In the genomic region with DNA sequence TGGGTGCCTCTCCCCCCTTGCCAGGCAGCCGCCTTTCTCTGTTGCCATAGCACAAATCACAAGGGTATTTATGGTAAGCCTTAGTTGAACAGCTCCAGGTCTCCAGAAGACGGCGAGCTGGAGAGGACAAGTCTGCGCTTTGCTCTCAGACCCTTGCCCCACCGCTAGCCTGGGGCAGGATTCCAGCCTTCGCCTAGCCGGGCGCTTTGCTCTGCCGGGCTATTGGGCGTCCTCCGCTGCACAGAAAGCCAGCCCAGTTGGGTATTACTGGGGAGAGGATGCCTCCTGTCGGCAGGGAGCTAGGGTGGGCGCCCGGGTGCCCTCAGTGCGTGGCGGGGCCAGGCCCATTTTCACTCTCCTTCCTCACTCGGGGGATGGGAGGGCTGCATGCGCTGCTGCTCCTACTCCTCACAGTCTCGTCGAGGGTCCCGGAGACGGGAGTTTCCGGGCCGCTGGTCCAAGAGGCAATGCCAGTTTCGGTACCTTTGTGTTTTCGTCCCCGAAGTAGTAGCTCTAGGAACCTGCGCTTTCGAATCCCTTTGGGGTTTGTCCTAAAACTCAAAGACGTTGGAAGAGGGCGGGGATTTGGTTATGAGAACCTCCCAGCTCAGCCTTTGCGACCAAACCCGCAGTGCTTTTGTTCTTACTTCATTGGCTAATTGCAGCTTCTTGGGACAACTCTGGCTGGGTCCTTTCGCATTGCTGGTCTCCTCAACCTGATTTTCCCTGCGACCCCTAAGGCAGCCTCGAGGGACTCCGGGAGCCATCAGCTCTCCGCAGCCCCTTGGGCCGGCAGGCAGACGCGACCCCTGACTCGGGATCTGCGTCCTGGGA, we compare ENCODE assay signal across 7 cellular contexts.
A peak's percentile ranks its signal among the peaks of the same experiment; 100 is the strongest.
DNase-seq lines count a peak whose midpoint lies in the region; ATAC-seq and TF ChIP-seq lines count a peak whose summit lies in the region.

No MANE protein-coding gene starts in this region.

- H3K4me3 ChIP-seq in GM06990 (replicated peaks; ENCODE audit: low read depth, low read length) (peak overlapping the region; percentile 42), iPS-11a (ENCODE audit: low read depth, low read length) (peak overlapping the region; percentile 18)

- no peak for ATAC-seq in GM18505 (IDR thresholded peaks at IDR 0.05; ENCODE audit: unreplicated experiment)

- H3K27me3 ChIP-seq in GM06990 (replicated peaks; ENCODE audit: control insufficient read depth, insufficient read depth, low read length): no peaks in the 10 kb centered on the region

- peaks cover 48% of the 10 kb centered on the region for H3K27me3 Mint-ChIP-seq in activated naive CD8-positive, alpha-beta T cell

- H3K4me1 Mint-ChIP-seq in activated naive CD8-positive, alpha-beta T cell (ENCODE audit: low read depth): peaks cover 54% of the 10 kb centered on the region

- H3K9me3 Mint-ChIP-seq in activated naive CD8-positive, alpha-beta T cell (ENCODE audit: low read depth): no peaks in the 10 kb centered on the region

- no peak for TF ChIP-seq POLR2A in GM18505 (IDR thresholded peaks at IDR 0.05; ENCODE audit: borderline replicate concordance, extremely low read depth, insufficient read depth, insufficient read length)

- DNase-seq in GM06990 (ENCODE audit: extremely low read depth, insufficient read length): no peak
- peak; percentile 24 for DNase-seq in NCI-H1092 (lab: John Stamatoyannopoulos, UW)
- peak; percentile 24 for DNase-seq in stimulated activated naive CD4-positive, alpha-beta T cell treated with Interleukin-2 at 50 U/mL for 16 hours (lab: John Stamatoyannopoulos, UW)
- no peak for DNase-seq in SKM-1 (lab: John Stamatoyannopoulos, UW; ENCODE audit: unreplicated experiment)

- TF ChIP-seq CTCF in GM06990 (IDR thresholded peaks at IDR 0.05; ENCODE audit: insufficient read depth, low read length, poor library complexity, severe bottlenecking): peak; percentile 70

- H3K36me3 Mint-ChIP-seq in activated naive CD8-positive, alpha-beta T cell: no peaks in the 10 kb centered on the region

- H3K36me3 ChIP-seq in GM06990 (ENCODE audit: control insufficient read depth, insufficient read depth, low read length): no peaks in the 10 kb centered on the region

- no peak overlapping the region for H3K27ac Mint-ChIP-seq in activated naive CD8-positive, alpha-beta T cell

- H3K4me3 Mint-ChIP-seq in activated naive CD8-positive, alpha-beta T cell: peak overlapping the region; percentile 34

Comparison
In these comparisons a context has a peak if more than half of its experiments do, and no peak if none do; other contexts are left out.
1. DNase-seq: peak in NCI-H1092 (single experiment) and stimulated activated naive CD4-positive, alpha-beta T cell treated with Interleukin-2 at 50 U/mL for 16 hours (single experiment); none in GM06990 (single experiment) and SKM-1 (single experiment).